Comparison of ENCODE assay signal across 18 cellular contexts in genomic region chr11:88206746-88207145, GRCh38. TPM values are rescaled to one million over a fixed set of nuclear protein-coding genes. Genes with fewer than 3 reads are reported as not detected.
DNase-seq lines count a peak whose midpoint lies in the region; ATAC-seq, FAIRE-seq and TF ChIP-seq lines count a peak whose summit lies in the region.
"Had no signal": no experiment of that assay in that cellular context is flagged by ENCODE, and none has a peak within 500 bp of the region (broad histone marks: within the 10 kb centered on the region; RNA-seq: fewer than 3 reads in every experiment).

No MANE protein-coding gene starts in this region.

- no peaks in the 10 kb centered on the region for H3K36me3 Mint-ChIP-seq in activated T-helper 2 cell treated with anti-CD3 and anti-CD28 coated beads, Interferon-gamma antibody, Interleukin-2, Interleukin-4, amounts not matched to agents 10 μg/mL and 5 μg/mL and 100 μg/mL, durations not matched to agents 14 hours and 24 hours and 36 hours (ENCODE audit: low read depth)

- peak; percentile 77 for ATAC-seq in GM19395 (IDR thresholded peaks at IDR 0.05; ENCODE audit: unreplicated experiment)
- peak; percentile 67 for ATAC-seq in HG03442 (IDR thresholded peaks at IDR 0.05; ENCODE audit: unreplicated experiment)
- ATAC-seq: left lobe of liver; naive thymus-derived CD8-positive, alpha-beta T cell had no signal

- intact Hi-C loops in activated T-helper 2 cell treated with anti-CD3 and anti-CD28 coated beads, Interferon-gamma antibody, Interleukin-2, Interleukin-4, amounts not matched to agents 10 μg/mL and 5 μg/mL and 100 μg/mL, durations not matched to agents 14 hours and 24 hours and 36 hours (cut with micrococcal nuclease), result no loop called here

- H3K27me3 Mint-ChIP-seq in activated T-helper 2 cell treated with anti-CD3 and anti-CD28 coated beads, Interferon-gamma antibody, Interleukin-2, Interleukin-4, amounts not matched to agents 10 μg/mL and 5 μg/mL and 100 μg/mL, durations not matched to agents 14 hours and 24 hours and 36 hours (ENCODE audit: low read depth), result peaks cover 11% of the 10 kb centered on the region
- H3K27me3 Mint-ChIP-seq: B cell; naive thymus-derived CD8-positive, alpha-beta T cell had no signal

- TF ChIP-seq CTCF in foreskin fibroblast (IDR thresholded peaks at IDR 0.05; ENCODE audit: low read depth, low read length), result no peak

- no peak overlapping the region for H3K27ac Mint-ChIP-seq in activated T-helper 2 cell treated with anti-CD3 and anti-CD28 coated beads, Interferon-gamma antibody, Interleukin-2, Interleukin-4, amounts not matched to agents 10 μg/mL and 5 μg/mL and 100 μg/mL, durations not matched to agents 14 hours and 24 hours and 36 hours
- H3K27ac Mint-ChIP-seq: B cell; naive thymus-derived CD8-positive, alpha-beta T cell had no signal

- TF ChIP-seq POLR2A in H54 (IDR thresholded peaks at IDR 0.05; ENCODE audit: low read depth, low read length), result no peak

- H3K9me3 Mint-ChIP-seq in activated T-helper 2 cell treated with anti-CD3 and anti-CD28 coated beads, Interferon-gamma antibody, Interleukin-2, Interleukin-4, amounts not matched to agents 10 μg/mL and 5 μg/mL and 100 μg/mL, durations not matched to agents 14 hours and 24 hours and 36 hours, result no peaks in the 10 kb centered on the region
- H3K9me3 Mint-ChIP-seq: naive thymus-derived CD8-positive, alpha-beta T cell had no signal

- no peak for FAIRE-seq in H54 (lab: Jason Lieb, UNC)

- DNase-seq in EL (peak; percentile 48), foreskin fibroblast (peak; percentile 16 to 30), NCI-H1436 treated with DMSO at 0.1 percent for 48 hours (lab: John Stamatoyannopoulos, UW) (no peak), NK-92 (lab: John Stamatoyannopoulos, UW; ENCODE audit: unreplicated experiment) (no peak), H54 (ENCODE audit: insufficient read length, low spot score) (no peak)
- no peak for DNase-seq in activated T-helper 2 cell treated with anti-CD3 and anti-CD28 coated beads, Interferon-gamma antibody, Interleukin-2, Interleukin-4, amounts not matched to agents 10 μg/mL and 5 μg/mL and 100 μg/mL, durations not matched to agents 14 hours and 24 hours and 36 hours (ENCODE audit: low spot score)
- DNase-seq: activated CD4-positive, alpha-beta T cell treated with anti-CD3 and anti-CD28 coated beads, Interleukin-2, amount 50 U/mL, for 4 hours; activated gamma-delta T cell; effector memory CD4-positive, alpha-beta T cell; head of caudate nucleus; naive thymus-derived CD8-positive, alpha-beta T cell; NCI-H1930; NCI-H82; stimulated activated CD4-positive, alpha-beta T cell treated with anti-CD3 and anti-CD28 coated beads, Interleukin-1b, Interleukin-23, amount 100 ng/mL, for 48 hours had no signal

- no peak overlapping the region for H3K4me3 ChIP-seq in foreskin fibroblast (ENCODE audit: low read depth in 1 of 2, low read length in 2 of 2)

- peaks cover 3% of the 10 kb centered on the region for H3K4me1 Mint-ChIP-seq in activated T-helper 2 cell treated with anti-CD3 and anti-CD28 coated beads, Interferon-gamma antibody, Interleukin-2, Interleukin-4, amounts not matched to agents 10 μg/mL and 5 μg/mL and 100 μg/mL, durations not matched to agents 14 hours and 24 hours and 36 hours (ENCODE audit: low read depth)
- H3K4me1 Mint-ChIP-seq: B cell; naive thymus-derived CD8-positive, alpha-beta T cell had no signal

- H3K4me3 Mint-ChIP-seq in activated T-helper 2 cell treated with anti-CD3 and anti-CD28 coated beads, Interferon-gamma antibody, Interleukin-2, Interleukin-4, amounts not matched to agents 10 μg/mL and 5 μg/mL and 100 μg/mL, durations not matched to agents 14 hours and 24 hours and 36 hours (ENCODE audit: low read depth), result no peak overlapping the region
- H3K4me3 Mint-ChIP-seq: B cell; naive thymus-derived CD8-positive, alpha-beta T cell had no signal

RNA-seq across cellular contexts. Expression of gene RAB38, which starts 31.5 kb away (rescaled TPM):
- total RNA-seq in activated T-helper 2 cell treated with anti-CD3 and anti-CD28 coated beads, Interferon-gamma antibody, Interleukin-2, Interleukin-4, amounts not matched to agents 10 μg/mL and 5 μg/mL and 100 μg/mL, durations not matched to agents 14 hours and 24 hours and 36 hours, result 2.0 and 2.3 TPM in 2 replicates
- total RNA-seq: B cell had no signal

Comparison
In these comparisons a context has a peak if more than half of its experiments do, and no peak if none do; other contexts are left out.
1. DNase-seq: peak in EL (single experiment) and foreskin fibroblast (2 of 2); none in NCI-H1436 treated with DMSO at 0.1 percent for 48 hours (single experiment), NK-92 (single experiment), activated T-helper 2 cell treated with anti-CD3 and anti-CD28 coated beads, Interferon-gamma antibody, Interleukin-2, Interleukin-4, amounts not matched to agents 10 μg/mL and 5 μg/mL and 100 μg/mL, durations not matched to agents 14 hours and 24 hours and 36 hours (single experiment) and H54 (single experiment).